ENCODE assay signal across 8 cellular contexts in the genomic region with DNA sequence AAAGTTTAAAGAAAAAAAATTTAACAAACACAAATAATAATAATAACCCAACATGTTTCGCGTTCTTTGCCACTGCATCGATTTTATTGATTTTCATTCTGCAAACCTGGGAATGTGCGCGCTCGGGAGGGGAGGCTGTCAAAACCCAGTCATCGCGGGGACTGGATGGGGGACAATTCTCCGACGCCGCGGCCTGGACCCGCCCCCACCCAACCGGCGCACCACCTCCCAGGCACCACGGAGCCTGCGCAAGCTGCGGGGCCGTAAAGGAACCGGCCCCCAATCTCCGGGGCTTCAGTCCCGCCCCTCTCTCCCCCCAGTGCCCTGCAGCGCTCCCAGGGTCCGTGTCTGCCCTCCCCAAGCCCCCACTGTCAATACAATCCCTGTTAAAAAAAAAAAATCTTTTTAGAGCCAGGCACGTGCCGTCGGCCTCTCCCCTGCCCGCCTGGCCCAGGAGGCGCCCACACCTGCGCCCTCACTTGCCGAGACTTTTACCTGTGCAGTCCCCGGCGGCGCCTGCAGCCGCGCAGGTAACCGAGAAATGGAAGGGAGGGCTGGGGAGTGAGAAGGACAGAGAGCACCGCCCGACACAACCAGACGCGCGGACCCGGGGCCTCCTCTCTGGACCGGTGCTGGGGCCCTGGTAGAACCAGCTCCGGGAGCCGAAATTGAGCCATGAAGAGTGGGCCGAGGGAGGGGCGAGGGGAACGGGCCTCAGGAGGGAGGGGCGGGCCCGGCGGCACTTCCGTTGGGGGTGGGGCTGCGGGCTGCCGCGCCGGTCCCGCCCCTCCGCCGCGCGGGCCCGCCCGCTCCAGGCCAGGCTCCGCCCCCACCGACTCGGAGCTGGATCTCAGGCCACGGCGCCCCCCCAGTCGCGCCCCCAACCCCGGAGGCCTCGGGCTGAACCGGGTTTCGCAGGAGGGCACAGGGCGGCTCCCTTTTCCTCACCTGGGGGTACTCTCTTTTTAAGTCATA. TPM values are rescaled to one million over a fixed set of nuclear protein-coding genes. Genes with fewer than 3 reads are reported as not detected.
DNase-seq lines count a peak whose midpoint lies in the region; ATAC-seq and TF ChIP-seq lines count a peak whose summit lies in the region.

No MANE protein-coding gene starts in this region.

- no peaks in the 10 kb centered on the region for H3K9me3 ChIP-seq in WERI-Rb-1 (ENCODE audit: severe bottlenecking)

- no peaks in the 10 kb centered on the region for H3K27me3 ChIP-seq in WERI-Rb-1 (ENCODE audit: insufficient read depth, low read depth, severe bottlenecking)

- peak overlapping the region; percentile 84 for H3K4me3 ChIP-seq in WERI-Rb-1 (ENCODE audit: low read depth, low read length)

- TF ChIP-seq CTCF in GM10266 (IDR thresholded peaks at IDR 0.05; ENCODE audit: control insufficient read depth, insufficient read depth, low read depth, missing control alignments): no peak
- TF ChIP-seq CTCF in WERI-Rb-1 (IDR thresholded peaks at IDR 0.05; ENCODE audit: low read depth, low read length): no peak

- no peaks in the 10 kb centered on the region for H3K36me3 ChIP-seq in WERI-Rb-1

- H3K27ac ChIP-seq in WERI-Rb-1: peak overlapping the region; percentile 70

- peak; percentile 77 for DNase-seq in AG08395 (ENCODE audit: low spot score)
- peak; percentile 48 for DNase-seq in GM10266 (ENCODE audit: extremely low spot score)
- peak; percentile 48 for DNase-seq in M059J (ENCODE audit: low read depth)
- DNase-seq in WERI-Rb-1: peak; percentile 76
- peak; percentile 59 for DNase-seq in fibroblast of gingiva (ENCODE audit: low read depth)
- peak; percentile 57 for DNase-seq in myocyte (ENCODE audit: low read depth)
- no peak for DNase-seq in GF-D8 (lab: John Stamatoyannopoulos, UW)

- ATAC-seq in HG02970 (IDR thresholded peaks at IDR 0.05; ENCODE audit: low FRiP score, unreplicated experiment): no peak

RNA-seq across cellular contexts. Expression of gene ZNF503, which starts 7.6 kb away (rescaled TPM):
- total RNA-seq in M059J (2014; rRNA removed; shearing (Covaris generic)): 9.1 and 13.8 TPM in 2 replicates
- 4.6 and 9.9 TPM in 2 replicates for total RNA-seq in myocyte
- polyA plus RNA-seq in myocyte (2012): 7.5 TPM

RNA-seq across cellular contexts. Expression of gene LRMDA, which starts 22.2 kb away (rescaled TPM):
- total RNA-seq in M059J (2014; rRNA removed; shearing (Covaris generic)): 8.0 and 36.7 TPM in 2 replicates
- 2.5 TPM in 1 of 2 replicates, not detected in the other for total RNA-seq in myocyte
- polyA plus RNA-seq in myocyte (2012): 0.45 TPM
